In the genomic region with DNA sequence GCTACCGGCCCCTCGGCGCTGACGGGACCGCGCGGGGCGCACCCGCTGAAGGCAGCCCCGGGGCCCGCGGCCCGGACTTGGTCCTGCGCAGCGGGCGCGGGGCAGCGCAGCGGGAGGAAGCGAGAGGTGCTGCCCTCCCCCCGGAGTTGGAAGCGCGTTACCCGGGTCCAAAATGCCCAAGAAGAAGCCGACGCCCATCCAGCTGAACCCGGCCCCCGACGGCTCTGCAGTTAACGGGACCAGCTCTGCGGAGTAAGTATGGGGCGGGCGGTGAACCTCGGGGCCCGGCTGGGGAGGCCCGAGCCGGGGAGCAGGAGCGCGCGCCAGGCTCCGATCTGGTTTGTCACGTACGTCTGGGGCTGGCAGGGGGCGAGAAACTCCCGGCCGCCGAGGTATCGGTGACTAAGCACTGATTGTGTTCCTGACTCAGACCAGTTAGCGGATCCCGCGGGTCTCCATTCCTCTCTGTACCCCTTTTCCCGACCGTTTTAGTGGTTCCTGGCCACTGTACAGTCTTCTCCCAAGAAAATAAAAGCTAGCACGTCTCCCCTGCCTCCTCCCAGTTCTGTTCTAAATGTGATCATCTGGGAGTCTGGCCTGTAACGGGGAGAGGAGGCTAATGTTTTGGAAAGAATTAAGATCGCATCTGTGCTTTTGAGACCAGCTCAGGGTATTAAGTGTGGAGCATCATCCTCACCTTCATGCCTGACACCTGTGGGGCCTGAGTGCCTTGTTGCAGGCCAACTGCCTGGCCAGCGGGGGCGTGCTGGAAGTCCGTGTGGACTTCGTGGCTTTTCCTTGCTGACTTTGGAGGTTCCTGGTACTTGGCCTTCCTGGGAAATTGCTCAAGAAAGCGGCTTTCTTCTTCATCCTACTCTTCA, we compare ENCODE assay signal across 1 cellular context.
TF ChIP-seq lines count a peak whose summit lies in the region.

No MANE protein-coding gene starts in this region.

TF ChIP-seq in PFSK-1, 5 proteins besides CTCF, POLR2A, EP300 and RAD21 (continued from another document):
- TF ChIP-seq, protein P1, sequence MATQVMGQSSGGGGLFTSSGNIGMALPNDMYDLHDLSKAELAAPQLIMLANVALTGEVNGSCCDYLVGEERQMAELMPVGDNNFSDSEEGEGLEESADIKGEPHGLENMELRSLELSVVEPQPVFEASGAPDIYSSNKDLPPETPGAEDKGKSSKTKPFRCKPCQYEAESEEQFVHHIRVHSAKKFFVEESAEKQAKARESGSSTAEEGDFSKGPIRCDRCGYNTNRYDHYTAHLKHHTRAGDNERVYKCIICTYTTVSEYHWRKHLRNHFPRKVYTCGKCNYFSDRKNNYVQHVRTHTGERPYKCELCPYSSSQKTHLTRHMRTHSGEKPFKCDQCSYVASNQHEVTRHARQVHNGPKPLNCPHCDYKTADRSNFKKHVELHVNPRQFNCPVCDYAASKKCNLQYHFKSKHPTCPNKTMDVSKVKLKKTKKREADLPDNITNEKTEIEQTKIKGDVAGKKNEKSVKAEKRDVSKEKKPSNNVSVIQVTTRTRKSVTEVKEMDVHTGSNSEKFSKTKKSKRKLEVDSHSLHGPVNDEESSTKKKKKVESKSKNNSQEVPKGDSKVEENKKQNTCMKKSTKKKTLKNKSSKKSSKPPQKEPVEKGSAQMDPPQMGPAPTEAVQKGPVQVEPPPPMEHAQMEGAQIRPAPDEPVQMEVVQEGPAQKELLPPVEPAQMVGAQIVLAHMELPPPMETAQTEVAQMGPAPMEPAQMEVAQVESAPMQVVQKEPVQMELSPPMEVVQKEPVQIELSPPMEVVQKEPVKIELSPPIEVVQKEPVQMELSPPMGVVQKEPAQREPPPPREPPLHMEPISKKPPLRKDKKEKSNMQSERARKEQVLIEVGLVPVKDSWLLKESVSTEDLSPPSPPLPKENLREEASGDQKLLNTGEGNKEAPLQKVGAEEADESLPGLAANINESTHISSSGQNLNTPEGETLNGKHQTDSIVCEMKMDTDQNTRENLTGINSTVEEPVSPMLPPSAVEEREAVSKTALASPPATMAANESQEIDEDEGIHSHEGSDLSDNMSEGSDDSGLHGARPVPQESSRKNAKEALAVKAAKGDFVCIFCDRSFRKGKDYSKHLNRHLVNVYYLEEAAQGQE (IDR thresholded peaks at IDR 0.05; ENCODE audit: insufficient read depth in 1 of 2, low read depth in 2 of 2, low read length in 2 of 2), result no peak
